In genomic region chr2:235005023-235005422, GRCh38 we compare ENCODE assay signal across 17 cellular contexts. TPM values are rescaled to one million over a fixed set of nuclear protein-coding genes. Genes with fewer than 3 reads are reported as not detected.
DNase-seq lines count a peak whose midpoint lies in the region; ATAC-seq and TF ChIP-seq lines count a peak whose summit lies in the region.
"Had no signal": no experiment of that assay in that cellular context is flagged by ENCODE, and none has a peak within 500 bp of the region (broad histone marks: within the 10 kb centered on the region; RNA-seq: fewer than 3 reads in every experiment).

No MANE protein-coding gene starts in this region.

- peaks cover 64% of the 10 kb centered on the region for H3K4me1 ChIP-seq in IMR-90 (ENCODE audit: control insufficient read depth, insufficient read depth, low read length)

- H3K4me1 Mint-ChIP-seq in chondrocyte (ENCODE audit: low read depth) (peaks cover 59% of the 10 kb centered on the region), nephron (peaks cover 91% of the 10 kb centered on the region)
- H3K4me1 Mint-ChIP-seq: IgD-negative memory B cell; naive thymus-derived CD4-positive, alpha-beta T cell had no signal

- no TSS peak for BruUV-seq in IMR-90 (replicated peaks; lab: Mats Ljungman, UMichigan)

- H3K4me3 Mint-ChIP-seq in chondrocyte (ENCODE audit: unreplicated experiment): no peak overlapping the region
- H3K4me3 Mint-ChIP-seq in nephron: no peak overlapping the region
- H3K4me3 Mint-ChIP-seq: IgD-negative memory B cell; naive thymus-derived CD4-positive, alpha-beta T cell had no signal

- H2BK20ac ChIP-seq in IMR-90 (ENCODE audit: low read depth, low read length): no peak overlapping the region

- H3K9me3 ChIP-seq in IMR-90 (ENCODE audit: control insufficient read depth, insufficient read depth, low read length): no peaks in the 10 kb centered on the region

- peaks cover 0 to 85% of the 10 kb centered on the region in 2 experiments; a peak in 3 of 4 replicates for H3K79me1 ChIP-seq in IMR-90 (ENCODE audit: low read depth in 1 of 2, low read length in 2 of 2)

- no peak overlapping the region for H3K56ac ChIP-seq in IMR-90 (ENCODE audit: extremely low read depth, insufficient read depth, low read length)

- H2AK9ac ChIP-seq in IMR-90 (replicated peaks; ENCODE audit: low read depth, low read length, poor library complexity): no peak overlapping the region

- peak overlapping the region; percentile 41 for H2BK5ac ChIP-seq in IMR-90 (ENCODE audit: low read depth, low read length, poor library complexity, severe bottlenecking)

- H3K27ac ChIP-seq in C4-2B (peak overlapping the region; percentile 91), IMR-90 (ENCODE audit: insufficient read depth, low read length) (peak overlapping the region; percentile 22; the same call in 1 of the 2 replicates)
- H3K27ac ChIP-seq: foreskin keratinocyte had no signal

- H2AK5ac ChIP-seq in IMR-90 (ENCODE audit: low read depth, low read length): peak overlapping the region; percentile 57

- H4K20me1 ChIP-seq in IMR-90 (ENCODE audit: insufficient read depth, low read length): peaks cover 98% of the 10 kb centered on the region

- H3K27me3 Mint-ChIP-seq in chondrocyte (ENCODE audit: low read depth): no peaks in the 10 kb centered on the region
- H3K27me3 Mint-ChIP-seq in nephron (ENCODE audit: low read depth): peaks cover 6% of the 10 kb centered on the region
- H3K27me3 Mint-ChIP-seq: IgD-negative memory B cell had no signal

- 0 out of 2 replicates have a peak overlapping the region, but pooled peaks have one; percentile 46 for H3K4ac ChIP-seq in IMR-90 (ENCODE audit: low read depth, low read length)

- H3K27me3 ChIP-seq in IMR-90 (ENCODE audit: control insufficient read depth, insufficient read depth, low read length): no peaks in the 10 kb centered on the region
- H3K27me3 ChIP-seq: foreskin keratinocyte had no signal

- in situ Hi-C loops in IMR-90 (cut with MboI; ENCODE audit: low sequenced_read_pairs): no loop called here

- WGBS in IMR-90 (ENCODE audit: extremely low coverage in 2 of 2, insufficient read length in 1 of 2), 2 experiments: no CpG with 5 or more reads among the region's 5 CpGs

- dilution Hi-C loops in IMR-90 (cut with HindIII; ENCODE audit: low sequenced_read_pairs, unreplicated experiment): no loop called here

- peak overlapping the region; percentile 5; the same call in 1 of the 2 replicates for H4K91ac ChIP-seq in IMR-90 (ENCODE audit: insufficient read depth, low read depth, low read length)

- H2AFZ ChIP-seq in IMR-90 (replicated peaks; ENCODE audit: low read length, poor library complexity): no peak overlapping the region

- H2BK15ac ChIP-seq in IMR-90 (ENCODE audit: low read depth, low read length): no peak overlapping the region

- H3K27ac Mint-ChIP-seq in chondrocyte (ENCODE audit: unreplicated experiment): peak overlapping the region; percentile 61
- H3K27ac Mint-ChIP-seq in nephron: peak overlapping the region; percentile 37 to 84 (median 74)
- H3K27ac Mint-ChIP-seq: naive thymus-derived CD4-positive, alpha-beta T cell had no signal

- 0 out of 2 replicates have a peak overlapping the region, but pooled peaks have one; percentile 59 for H3K23ac ChIP-seq in IMR-90 (ENCODE audit: low read depth, low read length)

- H3K4me3 ChIP-seq in IMR-90 (ENCODE audit: insufficient read depth, low read depth, low read length): no peak overlapping the region

- peaks cover 49% of the 10 kb centered on the region for H3K36me3 ChIP-seq in IMR-90 (ENCODE audit: control insufficient read depth, insufficient read depth, low read length)

- H3K9me1 ChIP-seq in IMR-90 (ENCODE audit: insufficient read depth, low read length): peaks cover 77% of the 10 kb centered on the region

- ATAC-seq in IMR-90 (ENCODE audit: low read depth) (no peak), GM21825 (IDR thresholded peaks at IDR 0.05; ENCODE audit: unreplicated experiment) (no peak), left ventricle myocardium superior (no peak)
- ATAC-seq: foreskin keratinocyte; naive thymus-derived CD4-positive, alpha-beta T cell had no signal

- intact Hi-C loops in IMR-90 (cut with micrococcal nuclease): no loop called here
- intact Hi-C loops in left ventricle myocardium superior (cut with micrococcal nuclease): no loop called here

- no peak for TF ChIP-seq CTCF in C4-2B (conservative IDR thresholded peaks at IDR 0.05)
- TF ChIP-seq CTCF in IMR-90 (conservative IDR thresholded peaks at IDR 0.05; ENCODE audit: low read depth, low read length): no peak
- TF ChIP-seq CTCF in chondrocyte (IDR thresholded peaks at IDR 0.05): no peak
- no peak for TF ChIP-seq CTCF in nephron (IDR thresholded peaks at IDR 0.05; ENCODE audit: unreplicated experiment in 3 of 3)

- H3K4me2 ChIP-seq in IMR-90 (ENCODE audit: low read depth, low read length): no peak overlapping the region

- no peaks in the 10 kb centered on the region for H3K9me3 Mint-ChIP-seq in chondrocyte (ENCODE audit: low read depth)
- H3K9me3 Mint-ChIP-seq in nephron: no peaks in the 10 kb centered on the region

- H3K9ac ChIP-seq in IMR-90 (ENCODE audit: low read depth, low read length): no peak overlapping the region

- no peak overlapping the region for H3K18ac ChIP-seq in IMR-90 (ENCODE audit: low read depth, low read length)

- TF ChIP-seq RAD21 in IMR-90 (IDR thresholded peaks at IDR 0.05; ENCODE audit: low read length): no peak

- POLR2A ChIA-PET in IMR-90 (lab: Charles Lee; ENCODE audit: unreplicated experiment): no interaction called here

- H2BK120ac ChIP-seq in IMR-90 (ENCODE audit: low read depth, low read length): no peak overlapping the region

- no peak for DNase-seq in IMR-90
- DNase-seq in chondrocyte (ENCODE audit: low spot score): no peak
- no peak for DNase-seq in LoVo (ENCODE audit: low spot score)
- DNase-seq in left ventricle myocardium superior: no peak
- DNase-seq in activated naive CD4-positive, alpha-beta T cell treated with anti-CD3 and anti-CD28 coated beads, Interleukin-2, amount 50 U/mL, for 16 hours: no peak
- DNase-seq: activated CD4-positive, alpha-beta T cell treated with anti-CD3 and anti-CD28 coated beads for 1 hour; activated effector memory CD4-positive, alpha-beta T cell treated with Interleukin-2 at 50 U/mL for 16 hours; COR-L47; foreskin keratinocyte; GDM1; naive thymus-derived CD4-positive, alpha-beta T cell; SIG-M5 had no signal

- H4K8ac ChIP-seq in IMR-90 (ENCODE audit: low read depth in 2 of 2, low read length in 2 of 2): no peak overlapping the region; a peak in 2 of 4 replicates

- peak overlapping the region; percentile 28; the same call in 1 of the 2 replicates for H4K5ac ChIP-seq in IMR-90 (ENCODE audit: low read depth, low read length)

- CTCF ChIA-PET in IMR-90 (lab: Yijun Ruan, JAX): no interaction called here

- TF ChIP-seq POLR2A in IMR-90 (IDR thresholded peaks at IDR 0.05; ENCODE audit: low read depth, low read length): no peak

- H3K36me3 Mint-ChIP-seq in chondrocyte (ENCODE audit: low read depth) (peaks cover 6% of the 10 kb centered on the region), nephron (ENCODE audit: low read depth) (peaks cover 22% of the 10 kb centered on the region)
- H3K36me3 Mint-ChIP-seq: naive thymus-derived CD4-positive, alpha-beta T cell had no signal

- no peak overlapping the region; the same call in 1 of the 2 replicates for H3K14ac ChIP-seq in IMR-90 (replicated peaks; ENCODE audit: low read depth, low read length)

TF ChIP-seq in IMR-90, 13 proteins besides CTCF, POLR2A, EP300 and RAD21:
- no peak for TF ChIP-seq RCOR1 (IDR thresholded peaks at IDR 0.05; ENCODE audit: insufficient replicate concordance, low read length)

RNA-seq across cellular contexts. Expression of gene SH3BP4, which starts 53.2 kb away (rescaled TPM):
- total RNA-seq in IMR-90 (2012; rRNA removed): 112 and 122 TPM in 2 replicates
- polyA plus RNA-seq in IMR-90 (2012; rRNA removed): 101 and 104 TPM in 2 replicates
- polyA plus RNA-seq in IMR-90 (2012; cell fraction: cytosol; rRNA removed): 62.6 and 79.6 TPM in 2 replicates
- polyA plus RNA-seq in IMR-90 (2012; cell fraction: nucleus; rRNA removed; ENCODE audit: low replicate concordance): 63.9 and 105 TPM in 2 replicates
- total RNA-seq in chondrocyte: 42.4 to 51.9 TPM (median 50.4 TPM) in 3 replicates
- 8.3 TPM for total RNA-seq in left ventricle myocardium superior
- total RNA-seq: T-helper 2 cell treated with Interferon-gamma antibody and Interleukin-4, amounts not matched to agents 100 ng/mL and 5 ng/mL, for 36 hours had no signal
- polyA plus RNA-seq: naive thymus-derived CD4-positive, alpha-beta T cell had no signal
